ENCODE assay signal across 1 cellular context in genomic region chr5:34585601-34586104, GRCh38.
TF ChIP-seq lines count a peak whose summit lies in the region.

No MANE protein-coding gene starts in this region.

TF ChIP-seq in HepG2, 621 proteins besides CTCF, POLR2A, EP300 and RAD21 (continued from another document and continues in another):
- TF ChIP-seq ZBTB46 (CRISPR knock-in tag; IDR thresholded peaks at IDR 0.05; ENCODE audit: borderline replicate concordance) (no peak), ZNF703 (CRISPR knock-in tag; IDR thresholded peaks at IDR 0.05; ENCODE audit: borderline replicate concordance) (no peak), ZNF562 (CRISPR knock-in tag; IDR thresholded peaks at IDR 0.05; ENCODE audit: borderline replicate concordance) (no peak), SIX4 (CRISPR knock-in tag; IDR thresholded peaks at IDR 0.05) (no peak), DPF2 (CRISPR knock-in tag; IDR thresholded peaks at IDR 0.05; ENCODE audit: borderline replicate concordance, low read depth) (no peak; the same call in 1 of the 2 replicates), NFE2 (CRISPR knock-in tag; IDR thresholded peaks at IDR 0.05) (no peak), MIER2 (CRISPR knock-in tag; IDR thresholded peaks at IDR 0.05) (no peak), ZNF142 (CRISPR knock-in tag; IDR thresholded peaks at IDR 0.05) (no peak), KMT2B (CRISPR knock-in tag; IDR thresholded peaks at IDR 0.05) (no peak), ZNF350 (CRISPR knock-in tag; IDR thresholded peaks at IDR 0.05; ENCODE audit: borderline replicate concordance, low read depth) (no peak), ZFP41 (CRISPR knock-in tag; IDR thresholded peaks at IDR 0.05; ENCODE audit: borderline replicate concordance) (no peak), CBX2 (IDR thresholded peaks at IDR 0.05; ENCODE audit: low read depth, low read length) (no peak), CBX2 (CRISPR knock-in tag; IDR thresholded peaks at IDR 0.05; ENCODE audit: low read depth) (no peak), ZNF879 (CRISPR knock-in tag; IDR thresholded peaks at IDR 0.05) (no peak), MLX (CRISPR knock-in tag; IDR thresholded peaks at IDR 0.05) (no peak), AHDC1 (CRISPR knock-in tag; IDR thresholded peaks at IDR 0.05; ENCODE audit: borderline replicate concordance) (peak; percentile 58; the same call in 1 of the 2 replicates), RBFOX2 (IDR thresholded peaks at IDR 0.05; ENCODE audit: low read depth, low read length) (no peak), ZNF224 (CRISPR knock-in tag; IDR thresholded peaks at IDR 0.05) (no peak), ATF4 (CRISPR knock-in tag; IDR thresholded peaks at IDR 0.05) (peak in 1 of 2 experiments; percentile 26; a peak in 1 of 4 replicates), ZNF232 (CRISPR knock-in tag; IDR thresholded peaks at IDR 0.05; ENCODE audit: borderline replicate concordance) (no peak), ZBTB43 (CRISPR knock-in tag; conservative IDR thresholded peaks at IDR 0.05) (no peak), ZNF569 (CRISPR knock-in tag; IDR thresholded peaks at IDR 0.05; ENCODE audit: borderline replicate concordance) (no peak), NFKB2 (CRISPR knock-in tag; IDR thresholded peaks at IDR 0.05; ENCODE audit: borderline replicate concordance) (no peak), ZBTB25 (CRISPR knock-in tag; IDR thresholded peaks at IDR 0.05) (no peak), HINFP (CRISPR knock-in tag; IDR thresholded peaks at IDR 0.05; ENCODE audit: low read depth) (no peak), SOX5 (CRISPR knock-in tag; IDR thresholded peaks at IDR 0.05; ENCODE audit: borderline replicate concordance) (peak; percentile 88), SNAI1 (CRISPR knock-in tag; IDR thresholded peaks at IDR 0.05; ENCODE audit: borderline replicate concordance) (no peak), SAP130 (CRISPR knock-in tag; IDR thresholded peaks at IDR 0.05; ENCODE audit: low read depth) (no peak), YEATS4 (CRISPR knock-in tag; IDR thresholded peaks at IDR 0.05; ENCODE audit: borderline replicate concordance) (no peak), ZNF367 (CRISPR knock-in tag; IDR thresholded peaks at IDR 0.05; ENCODE audit: borderline replicate concordance) (no peak), ZFP82 (CRISPR knock-in tag; IDR thresholded peaks at IDR 0.05; ENCODE audit: borderline replicate concordance) (no peak), THYN1 (CRISPR knock-in tag; IDR thresholded peaks at IDR 0.05; ENCODE audit: borderline replicate concordance, low read depth) (no peak), TIGD3 (CRISPR knock-in tag; IDR thresholded peaks at IDR 0.05; ENCODE audit: borderline replicate concordance) (no peak), ZNF234 (CRISPR knock-in tag; conservative IDR thresholded peaks at IDR 0.05) (no peak), PAWR (CRISPR knock-in tag; IDR thresholded peaks at IDR 0.05; ENCODE audit: borderline replicate concordance) (no peak), MAFK (conservative IDR thresholded peaks at IDR 0.05 in 1 of 2, IDR thresholded peaks at IDR 0.05 in 1 of 2; ENCODE audit: low read length in 2 of 2) (no peak), ZNF878 (CRISPR knock-in tag; IDR thresholded peaks at IDR 0.05) (no peak), ZNF567 (CRISPR knock-in tag; IDR thresholded peaks at IDR 0.05; ENCODE audit: borderline replicate concordance) (no peak), POLR2AphosphoS2 (IDR thresholded peaks at IDR 0.05; ENCODE audit: low read depth, low read length) (no peak), ATAD3A (CRISPR knock-in tag; IDR thresholded peaks at IDR 0.05) (no peak), STAG1 (CRISPR knock-in tag; IDR thresholded peaks at IDR 0.05) (0 out of 2 replicates have a peak, but pooled peaks have one; percentile 2), PRPF4 (IDR thresholded peaks at IDR 0.05; ENCODE audit: low read depth, low read length, poor library complexity, severe bottlenecking) (no peak)
